Comparison of ENCODE assay signal across 20 cellular contexts in the genomic region with DNA sequence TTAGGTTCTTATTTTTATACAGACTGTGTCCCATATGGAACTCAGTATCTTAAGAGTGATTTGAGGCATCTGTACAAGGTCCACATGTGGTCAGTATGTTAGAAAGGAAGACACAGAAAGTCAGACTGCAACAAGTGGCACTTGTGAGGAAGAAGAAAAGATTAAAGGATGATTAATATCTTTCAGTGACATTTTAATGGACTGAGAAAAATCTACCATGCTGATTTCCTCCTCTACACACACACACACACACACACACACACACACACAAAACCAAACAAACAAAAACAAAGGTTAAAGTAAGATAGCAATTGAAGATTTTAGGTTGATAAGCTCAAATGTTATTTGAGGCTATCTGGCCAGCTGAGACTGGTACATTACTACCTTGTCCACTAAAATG.
"Had no signal": no experiment of that assay in that cellular context is flagged by ENCODE, and none has a peak within 500 bp of the region (broad histone marks: within the 10 kb centered on the region; RNA-seq: fewer than 3 reads in every experiment).

No MANE protein-coding gene starts in this region.

- H3K36me3 ChIP-seq: heart left ventricle, stomach, thoracic aorta had no signal

- H3K4me3 ChIP-seq: coronary artery, dorsolateral prefrontal cortex, heart left ventricle, mucosa of descending colon, skin epidermis, stomach, thoracic aorta had no signal

- H3K9me3 ChIP-seq: heart left ventricle, mucosa of descending colon, stomach, thoracic aorta had no signal

- H3K27ac ChIP-seq: coronary artery, dorsolateral prefrontal cortex, heart left ventricle, skin epidermis, stomach, thoracic aorta had no signal

- H3K4me1 ChIP-seq: heart left ventricle, stomach had no signal

- ATAC-seq: heart left ventricle; left lobe of liver; mucosa of descending colon; naive thymus-derived CD8-positive, alpha-beta T cell; sciatic nerve had no signal

- DNase-seq: dorsolateral prefrontal cortex; effector CD8-positive, alpha-beta T cell; foreskin melanocyte; heart left ventricle; hippocampal formation; kidney glomerular epithelial cell; mammary epithelial cell; mucosa of descending colon; naive thymus-derived CD8-positive, alpha-beta T cell; posterior cingulate gyrus; stimulated activated CD4-positive, alpha-beta T cell treated with anti-CD3 and anti-CD28 coated beads, Interleukin-2, amount 100 ng/mL, for 24 hours; stimulated activated CD4-positive, alpha-beta T cell treated with anti-CD3 and anti-CD28 coated beads, Interleukin-4, amount 100 ng/mL, for 4 hours; stimulated activated naive CD4-positive, alpha-beta T cell; stomach; substantia nigra had no signal

- H3K27me3 ChIP-seq: dorsolateral prefrontal cortex, heart left ventricle, stomach had no signal
